In the genomic region with DNA sequence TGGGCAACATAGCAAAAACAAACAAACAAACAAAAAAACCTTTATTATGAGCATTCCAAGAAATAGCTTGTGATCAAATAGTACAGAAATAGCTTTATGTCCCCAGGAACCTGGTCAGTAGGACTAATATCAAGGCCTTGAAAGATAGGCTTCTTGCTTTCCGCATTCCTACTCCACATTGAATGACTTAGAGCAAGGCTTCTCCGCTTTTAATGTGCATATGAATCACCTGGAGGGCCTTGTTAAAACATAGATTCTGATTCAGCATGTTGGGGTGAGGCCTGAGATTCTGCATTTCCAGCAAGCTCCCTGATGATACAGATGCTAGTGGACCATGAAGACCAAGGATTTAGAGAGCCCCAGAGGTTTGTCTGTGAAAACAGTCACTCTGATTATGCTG, we compare ENCODE assay signal across 16 cellular contexts. TPM values are rescaled to one million over a fixed set of nuclear protein-coding genes. Genes with fewer than 3 reads are reported as not detected.
DNase-seq lines count a peak whose midpoint lies in the region; ATAC-seq, FAIRE-seq and TF ChIP-seq lines count a peak whose summit lies in the region.
"Had no signal": no experiment of that assay in that cellular context is flagged by ENCODE, and none has a peak within 500 bp of the region (broad histone marks: within the 10 kb centered on the region; RNA-seq: fewer than 3 reads in every experiment).

No MANE protein-coding gene starts in this region.

- no peak overlapping the region for H2BK12ac ChIP-seq in H1 (ENCODE audit: low read depth, low read length)

- no peaks in the 10 kb centered on the region for H3K36me3 Mint-ChIP-seq in nephron (ENCODE audit: low read depth)
- H3K36me3 Mint-ChIP-seq: CD4-positive, CD25-positive, alpha-beta regulatory T cell had no signal

- H3K79me1 ChIP-seq in IMR-90 (ENCODE audit: low read depth in 1 of 2, low read length in 2 of 2) (no peaks in the 10 kb centered on the region), H1 (ENCODE audit: low read depth, low read length) (no peaks in the 10 kb centered on the region), mesendoderm (ENCODE audit: low read length) (no peaks in the 10 kb centered on the region)

- H3K79me2 ChIP-seq in H1 (ENCODE audit: control insufficient read depth in 1 of 2, insufficient read depth in 2 of 2, low read length in 2 of 2) (no peaks in the 10 kb centered on the region), smooth muscle cell (ENCODE audit: low read depth) (no peaks in the 10 kb centered on the region), mesendoderm (ENCODE audit: control insufficient read depth, insufficient read depth, low read length) (no peaks in the 10 kb centered on the region)

- H3K14ac ChIP-seq in IMR-90 (replicated peaks; ENCODE audit: low read depth, low read length) (no peak overlapping the region), H1 (ENCODE audit: insufficient read length) (no peak overlapping the region)

- H3K4me1 Mint-ChIP-seq in nephron: peaks cover 86% of the 10 kb centered on the region
- H3K4me1 Mint-ChIP-seq: CD4-positive, CD25-positive, alpha-beta regulatory T cell had no signal

- no peak overlapping the region for H2AK5ac ChIP-seq in IMR-90 (ENCODE audit: low read depth, low read length)
- no peak overlapping the region for H2AK5ac ChIP-seq in H1 (ENCODE audit: low read depth, low read length)
- H2AK5ac ChIP-seq in mesendoderm (ENCODE audit: low read length): no peak overlapping the region

- H3K18ac ChIP-seq in IMR-90 (ENCODE audit: low read depth, low read length) (no peak overlapping the region), H1 (ENCODE audit: extremely low read depth, low read length) (no peak overlapping the region), mesendoderm (ENCODE audit: low read length) (no peak overlapping the region)

- no peaks in the 10 kb centered on the region for H4K20me1 ChIP-seq in IMR-90 (ENCODE audit: insufficient read depth, low read length)
- H4K20me1 ChIP-seq in H1 (replicated peaks in 1 of 2; ENCODE audit: control insufficient read depth in 1 of 2, insufficient read depth in 2 of 2, low read length in 2 of 2): no peaks in the 10 kb centered on the region
- H4K20me1 ChIP-seq in smooth muscle cell (ENCODE audit: low read depth): no peaks in the 10 kb centered on the region
- H4K20me1 ChIP-seq: BLaER1 treated with 17β-estradiol and CSF1 and Interleukin-3, amounts not matched to agents 10 nM and 100 nM had no signal

- no peak overlapping the region for H3K56ac ChIP-seq in IMR-90 (ENCODE audit: extremely low read depth, insufficient read depth, low read length)
- H3K56ac ChIP-seq in H1 (replicated peaks; ENCODE audit: insufficient read length, low read depth, low read length): no peak overlapping the region
- no peak overlapping the region for H3K56ac ChIP-seq in mesendoderm (ENCODE audit: low read length)

- H3K27me3 ChIP-seq in IMR-90 (ENCODE audit: control insufficient read depth, insufficient read depth, low read length) (no peaks in the 10 kb centered on the region), H1 (replicated peaks in 1 of 4; ENCODE audit: control insufficient read depth in 3 of 4, extremely low read depth in 1 of 4, insufficient read depth in 3 of 4, low read length in 3 of 4) (peaks cover 0 to 2% (median 0%) of the 10 kb centered on the region in 4 experiments; a peak in 3 of 7 replicates), smooth muscle cell (ENCODE audit: low read depth) (no peaks in the 10 kb centered on the region), mesendoderm (ENCODE audit: insufficient read depth, low read length, poor library complexity) (no peaks in the 10 kb centered on the region)
- H3K27me3 ChIP-seq: BLaER1 treated with 17β-estradiol and CSF1 and Interleukin-3, amounts not matched to agents 10 nM and 100 nM had no signal

- H2BK5ac ChIP-seq in IMR-90 (ENCODE audit: low read depth, low read length, poor library complexity, severe bottlenecking): no peak overlapping the region
- H2BK5ac ChIP-seq in H1 (ENCODE audit: low read depth, low read length): no peak overlapping the region
- H2BK5ac ChIP-seq in mesendoderm (ENCODE audit: low read length): no peak overlapping the region

- dilution Hi-C loops in IMR-90 (cut with HindIII; ENCODE audit: low sequenced_read_pairs, unreplicated experiment): no loop called here

- TF ChIP-seq EP300 in H1 (IDR thresholded peaks at IDR 0.05; ENCODE audit: borderline replicate concordance in 1 of 2, low read depth in 2 of 2, low read length in 2 of 2): no peak

- no peaks in the 10 kb centered on the region for H3K9me3 ChIP-seq in IMR-90 (ENCODE audit: control insufficient read depth, insufficient read depth, low read length)
- H3K9me3 ChIP-seq in H1 (ENCODE audit: insufficient read depth in 2 of 2, low read depth in 1 of 2, low read length in 1 of 2): no peaks in the 10 kb centered on the region
- no peaks in the 10 kb centered on the region for H3K9me3 ChIP-seq in smooth muscle cell (replicated peaks; ENCODE audit: low read depth)
- H3K9me3 ChIP-seq: BLaER1 treated with 17β-estradiol and CSF1 and Interleukin-3, amounts not matched to agents 10 nM and 100 nM; HAP-1 had no signal

- H3K4me3 ChIP-seq in IMR-90 (ENCODE audit: insufficient read depth, low read depth, low read length) (no peak overlapping the region), H1 (ENCODE audit: extremely low read depth in 1 of 4, insufficient read depth in 2 of 4, low read depth in 3 of 4, low read length in 4 of 4) (peak overlapping the region in 1 of 4 experiments; percentile 3; a peak in 1 of 8 replicates), smooth muscle cell (no peak overlapping the region), mesendoderm (ENCODE audit: low read length) (no peak overlapping the region)
- H3K4me3 ChIP-seq: BLaER1 treated with 17β-estradiol and CSF1 and Interleukin-3, amounts not matched to agents 10 nM and 100 nM; GM23248; HAP-1 had no signal

- H2BK120ac ChIP-seq in IMR-90 (ENCODE audit: low read depth, low read length): no peak overlapping the region
- no peak overlapping the region for H2BK120ac ChIP-seq in H1 (replicated peaks; ENCODE audit: low read depth, low read length)
- H2BK120ac ChIP-seq in mesendoderm (ENCODE audit: low read depth, low read length): no peak overlapping the region

- no peak for DNase-seq in IMR-90
- no peak for DNase-seq in H1 (ENCODE audit: low read depth in 1 of 2, low spot score in 2 of 2)
- no peak for DNase-seq in smooth muscle cell (lab: John Stamatoyannopoulos, UW; ENCODE audit: unreplicated experiment)
- no peak for DNase-seq in mesendoderm
- no peak for DNase-seq in NCI-H2227 (lab: John Stamatoyannopoulos, UW; ENCODE audit: unreplicated experiment)
- DNase-seq: ACHN; CD4-positive, CD25-positive, alpha-beta regulatory T cell; DMS53; GF-D8; GM23248; HFFc6 had no signal

- H2BK20ac ChIP-seq in IMR-90 (ENCODE audit: low read depth, low read length): no peak overlapping the region
- H2BK20ac ChIP-seq in H1 (ENCODE audit: low read length): no peak overlapping the region

- no peak for ATAC-seq in IMR-90 (ENCODE audit: low read depth)
- ATAC-seq in GM18907 (IDR thresholded peaks at IDR 0.05; ENCODE audit: unreplicated experiment): no peak

- H3K23ac ChIP-seq in IMR-90 (ENCODE audit: low read depth, low read length) (no peak overlapping the region), H1 (ENCODE audit: insufficient read length) (no peak overlapping the region), mesendoderm (ENCODE audit: low read length) (no peak overlapping the region)

- no peak for TF ChIP-seq RAD21 in IMR-90 (IDR thresholded peaks at IDR 0.05; ENCODE audit: low read length)
- no peak for TF ChIP-seq RAD21 in H1 (IDR thresholded peaks at IDR 0.05 in 1 of 2, conservative IDR thresholded peaks at IDR 0.05 in 1 of 2; ENCODE audit: low read depth in 2 of 2, low read length in 2 of 2)

- H4K5ac ChIP-seq in IMR-90 (ENCODE audit: low read depth, low read length) (no peak overlapping the region), H1 (ENCODE audit: insufficient read length, low read depth, low read length) (no peak overlapping the region), mesendoderm (ENCODE audit: low read length) (no peak overlapping the region)

- no peak overlapping the region for H3K4me3 Mint-ChIP-seq in nephron
- H3K4me3 Mint-ChIP-seq: CD4-positive, CD25-positive, alpha-beta regulatory T cell; HFFc6 had no signal

- H4K91ac ChIP-seq in IMR-90 (ENCODE audit: insufficient read depth, low read depth, low read length) (peak overlapping the region; percentile 10; the same call in 1 of the 2 replicates), H1 (replicated peaks; ENCODE audit: insufficient read length, low read length) (no peak overlapping the region)

- no peaks in the 10 kb centered on the region for H3F3A ChIP-seq in smooth muscle cell (ENCODE audit: low read depth)

- CTCF ChIA-PET in IMR-90 (lab: Yijun Ruan, JAX): interaction anchor here (1.2 to 1.7 kb wide), 3 partner anchors 15 to 18 kb away, joined by 3 to 5 read pairs (median 5); a partner anchor contains a TSS
- CTCF ChIA-PET in H1 (lab: Charles Lee; ENCODE audit: partially characterized antibody): interaction anchor here (0.7 to 8.1 kb wide), 23 partner anchors 8 to 180 kb away, joined by 3 to 110 read pairs (median 6); a partner anchor contains a TSS

- intact Hi-C loops in IMR-90 (cut with micrococcal nuclease): no loop called here

- H3K27me3 Mint-ChIP-seq in nephron (ENCODE audit: low read depth): peaks cover 4% of the 10 kb centered on the region

- no peaks in the 10 kb centered on the region for H3K9me3 Mint-ChIP-seq in nephron
- H3K9me3 Mint-ChIP-seq: HFFc6 had no signal

- POLR2A ChIA-PET in IMR-90 (lab: Charles Lee; ENCODE audit: unreplicated experiment): no interaction called here
- POLR2A ChIA-PET in H1 (lab: Charles Lee; ENCODE audit: partially characterized antibody): interaction anchor here (1.2 to 2.1 kb wide), 6 partner anchors 8 to 34 kb away, joined by 3 to 8 read pairs (median 4); no protein-coding TSS in a partner anchor

- peaks cover 10% of the 10 kb centered on the region; the same call in 1 of the 2 replicates for H3K9me1 ChIP-seq in IMR-90 (ENCODE audit: insufficient read depth, low read length)

- H3K9ac ChIP-seq in IMR-90 (ENCODE audit: low read depth, low read length) (no peak overlapping the region), H1 (replicated peaks in 1 of 4; ENCODE audit: extremely low read depth in 1 of 4, low read depth in 3 of 4, low read length in 3 of 4) (no peak overlapping the region), smooth muscle cell (ENCODE audit: low read depth) (no peak overlapping the region), mesendoderm (ENCODE audit: low read length) (no peak overlapping the region)
- H3K9ac ChIP-seq: BLaER1 treated with 17β-estradiol and CSF1 and Interleukin-3, amounts not matched to agents 10 nM and 100 nM; GM23248 had no signal

- FAIRE-seq in H1 (lab: Jason Lieb, UNC): no peak
- FAIRE-seq: HTR-8/SVneo had no signal

- H2AFZ ChIP-seq in IMR-90 (replicated peaks; ENCODE audit: low read length, poor library complexity): no peak overlapping the region
- no peak overlapping the region for H2AFZ ChIP-seq in H1 (ENCODE audit: low read length)
- H2AFZ ChIP-seq in smooth muscle cell (ENCODE audit: low read depth): no peak overlapping the region
- H2AFZ ChIP-seq: GM23248 had no signal

- H4K8ac ChIP-seq in IMR-90 (ENCODE audit: low read depth in 2 of 2, low read length in 2 of 2) (no peak overlapping the region), H1 (ENCODE audit: extremely low read depth, insufficient read depth, low read length) (no peak overlapping the region), mesendoderm (ENCODE audit: low read depth, low read length) (no peak overlapping the region)

- H3K4me2 ChIP-seq in IMR-90 (ENCODE audit: low read depth, low read length): no peak overlapping the region
- peak overlapping the region; percentile 22 to 29; a peak in 2 of 4 replicates for H3K4me2 ChIP-seq in H1 (ENCODE audit: insufficient read depth in 1 of 2, low read depth in 2 of 2, low read length in 2 of 2)
- peak overlapping the region; percentile 69 for H3K4me2 ChIP-seq in smooth muscle cell
- H3K4me2 ChIP-seq in mesendoderm (ENCODE audit: low read length): no peak overlapping the region
- H3K4me2 ChIP-seq: BLaER1 treated with 17β-estradiol and CSF1 and Interleukin-3, amounts not matched to agents 10 nM and 100 nM had no signal

- no peak for TF ChIP-seq CTCF in IMR-90 (conservative IDR thresholded peaks at IDR 0.05; ENCODE audit: low read depth, low read length)
- no peak for TF ChIP-seq CTCF in H1 (IDR thresholded peaks at IDR 0.05; ENCODE audit: control extremely low read depth in 1 of 3, insufficient read depth in 1 of 3, low read depth in 1 of 3, low read length in 3 of 3)
- no peak for TF ChIP-seq CTCF in nephron (IDR thresholded peaks at IDR 0.05; ENCODE audit: unreplicated experiment in 3 of 3)
- TF ChIP-seq CTCF in smooth muscle cell (IDR thresholded peaks at IDR 0.05; ENCODE audit: borderline replicate concordance, insufficient read depth, poor library complexity, severe bottlenecking): no peak

- no peak overlapping the region for H3K27ac ChIP-seq in IMR-90 (ENCODE audit: insufficient read depth, low read length)
- no peak overlapping the region for H3K27ac ChIP-seq in H1 (ENCODE audit: low read depth, low read length)
- H3K27ac ChIP-seq in smooth muscle cell (ENCODE audit: low read depth): peak overlapping the region; percentile 44
- H3K27ac ChIP-seq in mesendoderm (ENCODE audit: low read depth, low read length): no peak overlapping the region
- H3K27ac ChIP-seq: BLaER1 treated with 17β-estradiol and CSF1 and Interleukin-3, amounts not matched to agents 10 nM and 100 nM; GM23248 had no signal

- WGBS in IMR-90 (ENCODE audit: extremely low coverage in 2 of 2, insufficient read length in 1 of 2), 2 experiments: no CpG with 5 or more reads among the region's 2 CpGs
- 26% methylated on average over 2 of the region's 2 CpGs; no CpG with 5 or more reads in 1 of the 2 experiments for WGBS in H1 (ENCODE audit: extremely low coverage in 1 of 2, insufficient coverage in 1 of 2, insufficient read length in 1 of 2, insufficient replicate concordance in 2 of 2, low coverage in 1 of 2, low lambda C conversion rate in 2 of 2, missing lambda C conversion rate in 1 of 2), 2 experiments
- WGBS in smooth muscle cell (ENCODE audit: low lambda C conversion rate): 82% methylated on average over 2 of the region's 2 CpGs
- WGBS in mesendoderm (ENCODE audit: extremely low coverage, insufficient coverage, low lambda C conversion rate): no CpG with 5 or more reads among the region's 2 CpGs

- H3K27ac Mint-ChIP-seq in nephron: peak overlapping the region; percentile 66 to 73 (median 71)
- H3K27ac Mint-ChIP-seq: CD4-positive, CD25-positive, alpha-beta regulatory T cell; HFFc6 had no signal

- no peak overlapping the region for H2AK9ac ChIP-seq in IMR-90 (replicated peaks; ENCODE audit: low read depth, low read length, poor library complexity)

- no peak overlapping the region; the same call in 2 of the 3 replicates for H2BK15ac ChIP-seq in IMR-90 (ENCODE audit: low read depth, low read length)
- no peak overlapping the region for H2BK15ac ChIP-seq in H1 (ENCODE audit: low read length)
- no peak overlapping the region for H2BK15ac ChIP-seq in mesendoderm (replicated peaks; ENCODE audit: low read depth)

- no TSS peak for BruUV-seq in IMR-90 (replicated peaks; lab: Mats Ljungman, UMichigan)

- no peaks in the 10 kb centered on the region for H3K23me2 ChIP-seq in H1 (ENCODE audit: low read depth, low read length)

- no peak overlapping the region for H3K4ac ChIP-seq in IMR-90 (ENCODE audit: low read depth, low read length)
- H3K4ac ChIP-seq in H1 (replicated peaks; ENCODE audit: insufficient read length, low read depth, low read length): no peak overlapping the region
- no peak overlapping the region for H3K4ac ChIP-seq in mesendoderm (ENCODE audit: low read depth, low read length)

- H3K4me1 ChIP-seq in IMR-90 (ENCODE audit: control insufficient read depth, insufficient read depth, low read length) (peaks cover 36% of the 10 kb centered on the region), H1 (replicated peaks in 1 of 4; ENCODE audit: control insufficient read depth in 3 of 4, insufficient read depth in 4 of 4, low read length in 3 of 4) (peaks cover 12 to 26% (median 25%) of the 10 kb centered on the region in 4 experiments), smooth muscle cell (ENCODE audit: low read depth) (peaks cover 29% of the 10 kb centered on the region), mesendoderm (ENCODE audit: control insufficient read depth, low read depth, low read length) (peaks cover 3% of the 10 kb centered on the region)
- H3K4me1 ChIP-seq: HAP-1 had no signal

- TF ChIP-seq POLR2A in IMR-90 (IDR thresholded peaks at IDR 0.05; ENCODE audit: low read depth, low read length): no peak
- TF ChIP-seq POLR2A in H1 (IDR thresholded peaks at IDR 0.05; ENCODE audit: control extremely low read depth in 1 of 2, low read depth in 2 of 2, low read length in 2 of 2): no peak

- in situ Hi-C loops in IMR-90 (cut with MboI; ENCODE audit: low sequenced_read_pairs): no loop called here

- H3K36me3 ChIP-seq in IMR-90 (ENCODE audit: control insufficient read depth, insufficient read depth, low read length) (no peaks in the 10 kb centered on the region), H1 (ENCODE audit: control insufficient read depth in 2 of 4, insufficient read depth in 4 of 4, low read length in 3 of 4) (no peaks in the 10 kb centered on the region), smooth muscle cell (ENCODE audit: low read depth) (no peaks in the 10 kb centered on the region), mesendoderm (ENCODE audit: control insufficient read depth, insufficient read depth, low read length) (no peaks in the 10 kb centered on the region)
- H3K36me3 ChIP-seq: BLaER1 treated with 17β-estradiol and CSF1 and Interleukin-3, amounts not matched to agents 10 nM and 100 nM; HAP-1 had no signal

RNA-seq across cellular contexts. Expression of a gene that starts 17.4 kb away (rescaled TPM):
- total RNA-seq in IMR-90 (2012; rRNA removed) (5.0 and 8.2 TPM in 2 replicates), smooth muscle cell (0.45 and 0.67 TPM in 2 replicates)
- polyA plus RNA-seq in IMR-90 (2012; rRNA removed) (19.9 and 20.6 TPM in 2 replicates), H1 (2011; rRNA removed) (4.8 and 7.6 TPM in 2 replicates), smooth muscle cell (0.85 and 2.5 TPM in 2 replicates)
- polyA plus RNA-seq in IMR-90 (2012; cell fraction: cytosol; rRNA removed): 10.7 and 13.6 TPM in 2 replicates
- polyA plus RNA-seq in IMR-90 (2012; cell fraction: nucleus; rRNA removed; ENCODE audit: low replicate concordance): 59.8 and 70.3 TPM in 2 replicates
- total RNA-seq in H1 (2021; fragmentation: NEBNext Ultra II Directional; extraction: Animal tissue kit (Norgen Biotek cat#: 25700)): 17.0 and 20.2 TPM in 2 replicates
- 4.3 TPM for polyA plus RNA-seq in H1 (2011; cell fraction: cytosol; rRNA removed)
- 14.4 TPM for polyA plus RNA-seq in H1 (2011; cell fraction: nucleus; rRNA removed)
- polyA plus RNA-seq in H1 (2012, experiment 1 of 2): 6.7 to 8.7 TPM (median 7.6 TPM) in 4 replicates
- polyA plus RNA-seq in H1 (2012, experiment 2 of 2): 5.8 TPM
- polyA plus RNA-seq in H1 (2013, experiment 1 of 2): 5.4 TPM
- polyA plus RNA-seq in H1 (2013, experiment 2 of 2): 5.0 TPM
- polyA minus RNA-seq in H1 (2011; rRNA and poly(A)+ RNA removed): 5.3 and 6.3 TPM in 2 replicates
- polyA minus RNA-seq in H1 (2011; cell fraction: cytosol; rRNA and poly(A)+ RNA removed): 7.0 TPM
- 8.2 TPM for polyA minus RNA-seq in H1 (2011; cell fraction: nucleus; rRNA and poly(A)+ RNA removed)
- polyA plus RNA-seq in mesendoderm (2013, experiment 1 of 2): 1.3 TPM
- 1.2 TPM for polyA plus RNA-seq in mesendoderm (2013, experiment 2 of 2)
- polyA plus RNA-seq: CD4-positive, CD25-positive, alpha-beta regulatory T cell had no signal

Comparison
In these comparisons a context has a peak if more than half of its experiments do, and no peak if none do; other contexts are left out.
1. H3K4me2 ChIP-seq: peak in H1 (2 of 2) and smooth muscle cell (single experiment); none in IMR-90 (single experiment) and mesendoderm (single experiment).